25 cellular contexts compared by ENCODE assay signal in the genomic region with DNA sequence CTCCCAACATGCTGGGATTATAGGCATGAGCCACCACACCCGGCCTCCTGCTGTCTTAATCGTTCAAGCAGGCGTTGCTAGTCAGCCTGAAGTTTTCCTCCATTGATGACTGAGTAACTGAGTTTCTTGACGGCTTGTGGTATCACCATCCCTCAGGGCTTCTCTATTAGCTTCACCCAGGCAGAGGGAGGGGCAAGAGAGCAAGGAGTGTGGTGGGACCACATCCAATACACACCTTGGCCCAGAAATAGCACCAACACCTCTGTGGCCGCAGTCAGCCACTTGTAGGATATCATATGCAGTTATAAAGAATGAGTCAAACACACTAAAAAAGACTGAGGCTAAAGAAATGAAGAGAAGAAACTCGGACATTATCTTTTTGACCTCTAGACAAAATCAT.
"Had no signal": no experiment of that assay in that cellular context is flagged by ENCODE, and none has a peak within 500 bp of the region (broad histone marks: within the 10 kb centered on the region; RNA-seq: fewer than 3 reads in every experiment).

No MANE protein-coding gene starts in this region.

- H3K27ac ChIP-seq: adrenal gland, brain microvascular endothelial cell, Peyer's patch, SJSA1 had no signal

- H3K27ac Mint-ChIP-seq: activated naive CD4-positive, alpha-beta T cell treated with anti-CD3 and anti-CD28 coated beads, Interleukin-2, amount 50 U/mL, for 72 hours had no signal

- H3K36me3 ChIP-seq: adrenal gland, brain microvascular endothelial cell, Peyer's patch, SJSA1 had no signal

- H3K27me3 ChIP-seq: adrenal gland, brain microvascular endothelial cell, Peyer's patch, SJSA1 had no signal

- H3K4me3 ChIP-seq: adrenal gland, Peyer's patch, SJSA1 had no signal

- H3K9me3 Mint-ChIP-seq: T-helper 2 cell treated with Interferon-gamma antibody and Interleukin-4, amounts not matched to agents 5 μg/mL and 100 μg/mL, for 36 hours had no signal

- H3K4me1 ChIP-seq: adrenal gland, Peyer's patch, SJSA1 had no signal

- DNase-seq: activated CD4-positive, alpha-beta T cell treated with anti-CD3 and anti-CD28 coated beads, Interleukin-2, amount 50 U/mL, for 4 hours; activated CD8-positive, alpha-beta memory T cell treated with anti-CD3 and anti-CD28 coated beads, Interleukin-2, amount 50 U/mL, for 4 hours; activated gamma-delta T cell treated with Interleukin-2 at 50 U/mL for 16 hours; activated T-cell treated with anti-CD3 and anti-CD28 coated beads for 4 hours; activated T-cell treated with anti-CD3 and anti-CD28 coated beads, Interleukin-2, amount 50 U/mL, for 4 hours; adrenal gland; anterior cingulate cortex; brain microvascular endothelial cell; KG1; NCI-H1105; NCI-H1417 treated with DMSO at 0.1 percent for 48 hours; NCI-H187 treated with DMSO at 0.1 percent for 48 hours; NCI-H2081 treated with DMSO at 0.1 percent for 48 hours; NCI-H226; NCI-H524 treated with DMSO at 0.1 percent for 48 hours; NK-92 treated with Interleukin-12 subunit alpha and Interleukin-12 subunit beta, amount 100 ng/mL, for 24 hours; PC-3; Peyer's patch; SHP77 treated with DMSO at 0.1 percent for 48 hours; SK-N-SH had no signal

- H3K9me3 ChIP-seq: adrenal gland, Peyer's patch, SJSA1, SK-N-SH had no signal

- H3K4me3 Mint-ChIP-seq: activated naive CD4-positive, alpha-beta T cell treated with anti-CD3 and anti-CD28 coated beads for 36 hours; activated T-helper 1 cell treated with anti-CD3 and anti-CD28 coated beads, Interleukin-12 subunit alpha, Interleukin-12 subunit beta, Interleukin-2, Interleukin-4 antibody, amounts not matched to agents 30 ng/mL and 10 ng/mL and 1 ng/mL, durations not matched to agents 14 hours and 24 hours and 36 hours had no signal

- ATAC-seq: PC-3 had no signal
